ENCODE assay signal across 13 cellular contexts in genomic region chr15:101207867-101208288, GRCh38. TPM values are rescaled to one million over a fixed set of nuclear protein-coding genes. Genes with fewer than 3 reads are reported as not detected.
DNase-seq lines count a peak whose midpoint lies in the region; ATAC-seq and TF ChIP-seq lines count a peak whose summit lies in the region.
"Had no signal": no experiment of that assay in that cellular context is flagged by ENCODE, and none has a peak within 500 bp of the region (broad histone marks: within the 10 kb centered on the region; RNA-seq: fewer than 3 reads in every experiment).

No MANE protein-coding gene starts in this region.

- TF ChIP-seq CTCF in right atrium auricular region (IDR thresholded peaks at IDR 0.05) (no peak), transverse colon (IDR thresholded peaks at IDR 0.05) (no peak), OCI-LY7 (conservative IDR thresholded peaks at IDR 0.05; ENCODE audit: low read length) (no peak)

- H3K9me3 Mint-ChIP-seq in activated T-cell treated with anti-CD3 and anti-CD28 coated beads, Interleukin-2, amount 50 U/mL, for 72 hours: no peaks in the 10 kb centered on the region
- no peaks in the 10 kb centered on the region for H3K9me3 Mint-ChIP-seq in activated T-helper 17 cell treated with anti-CD3 and anti-CD28 coated beads, Interleukin-2, amount 50 U/mL, for 72 hours

- POLR2A ChIA-PET in OCI-LY7 (lab: Charles Lee): no interaction called here

- no TSS peak for BruUV-seq in OCI-LY7 (replicated peaks; lab: Mats Ljungman, UMichigan)

- H3K4me1 ChIP-seq in right atrium auricular region (peaks cover 0 to 78% of the 10 kb centered on the region in 2 donors), transverse colon (peaks cover 5 to 53% (median 8%) of the 10 kb centered on the region in 4 donors), OCI-LY7 (ENCODE audit: insufficient read depth, low read length, poor library complexity, severe bottlenecking) (no peaks in the 10 kb centered on the region)

- peak overlapping the region; percentile 54 to 63 for H3K27ac ChIP-seq in right atrium auricular region
- H3K27ac ChIP-seq in transverse colon: no peak overlapping the region
- H3K27ac ChIP-seq in OCI-LY7 (ENCODE audit: low read depth, low read length, poor library complexity, severe bottlenecking): no peak overlapping the region

- in situ Hi-C loops in transverse colon (cut with MboI; ENCODE audit: low pct_ligation_motif_present in 1 of 4, low pct_unique_long_range_greater_than_20kb in 1 of 4, low sequenced_read_pairs in 3 of 4): no loop called here

- intact Hi-C loops in transverse colon (cut with DNase I; ENCODE audit: low total_unique reads) (no loop called here), OCI-LY7 (cut with micrococcal nuclease; ENCODE audit: unreplicated experiment) (no loop called here)

- H4K20me1 ChIP-seq in OCI-LY7 (ENCODE audit: insufficient read depth, low read length): no peaks in the 10 kb centered on the region

- no peaks in the 10 kb centered on the region for H3K79me2 ChIP-seq in OCI-LY7 (ENCODE audit: insufficient read depth, low read depth, low read length)

- H3K36me3 ChIP-seq in right atrium auricular region: no peaks in the 10 kb centered on the region
- no peaks in the 10 kb centered on the region for H3K36me3 ChIP-seq in transverse colon
- H3K36me3 ChIP-seq in OCI-LY7 (ENCODE audit: insufficient read depth, low read length): no peaks in the 10 kb centered on the region
- H3K36me3 ChIP-seq: HAP-1 had no signal

- peaks cover 93% of the 10 kb centered on the region for H3K4me1 Mint-ChIP-seq in activated T-cell treated with anti-CD3 and anti-CD28 coated beads, Interleukin-2, amount 50 U/mL, for 72 hours (ENCODE audit: low read depth)
- H3K4me1 Mint-ChIP-seq in activated T-helper 17 cell treated with anti-CD3 and anti-CD28 coated beads, Interleukin-2, amount 50 U/mL, for 72 hours: peaks cover 62% of the 10 kb centered on the region

- H2AFZ ChIP-seq in OCI-LY7 (ENCODE audit: low read length): no peak overlapping the region

- CTCF ChIA-PET in OCI-LY7 (lab: Charles Lee; ENCODE audit: unreplicated experiment): no interaction called here

- H3K27ac Mint-ChIP-seq in activated T-cell treated with anti-CD3 and anti-CD28 coated beads, Interleukin-2, amount 50 U/mL, for 72 hours: peak overlapping the region; percentile 99
- H3K27ac Mint-ChIP-seq in activated T-helper 17 cell treated with anti-CD3 and anti-CD28 coated beads, Interleukin-2, amount 50 U/mL, for 72 hours: peak overlapping the region; percentile 95

- TF ChIP-seq EP300 in transverse colon (IDR thresholded peaks at IDR 0.05; ENCODE audit: low read depth): no peak

- no peaks in the 10 kb centered on the region for H3K9me2 ChIP-seq in OCI-LY7 (ENCODE audit: insufficient read depth, low read length)

- no peak for DNase-seq in activated T-cell treated with anti-CD3 and anti-CD28 coated beads, Interleukin-2, amount 50 U/mL, for 72 hours
- no peak for DNase-seq in activated T-cell treated with anti-CD3 and anti-CD28 coated beads, Interleukin-2, amount 50 U/mL, for 1 hour
- peak; percentile 85 for DNase-seq in right atrium auricular region (ENCODE audit: low spot score)
- DNase-seq in transverse colon: peak; percentile 33
- DNase-seq in OCI-LY7 (ENCODE audit: low spot score): no peak
- DNase-seq in NCI-H2029 (lab: John Stamatoyannopoulos, UW): no peak
- no peak for DNase-seq in NCI-H69 (lab: John Stamatoyannopoulos, UW)
- DNase-seq: BE2C, islet precursor cell, small intestine had no signal

- no peak for ATAC-seq in activated T-cell treated with anti-CD3 and anti-CD28 coated beads, Interleukin-2, amount 50 U/mL, for 72 hours (replicated peaks in 1 of 2)
- no peak for ATAC-seq in activated T-helper 17 cell treated with anti-CD3 and anti-CD28 coated beads, Interleukin-2, amount 50 U/mL, for 72 hours (replicated peaks)

- WGBS in transverse colon (ENCODE audit: low coverage in 1 of 2), 2 donors: 0 to 88% methylated on average over 1 to 5 of the region's 5 CpGs

- peak overlapping the region in 1 of 2 donors; percentile 93 for H3K4me3 Mint-ChIP-seq in activated T-cell treated with anti-CD3 and anti-CD28 coated beads, Interleukin-2, amount 50 U/mL, for 72 hours
- peak overlapping the region; percentile 73 for H3K4me3 Mint-ChIP-seq in activated T-helper 17 cell treated with anti-CD3 and anti-CD28 coated beads, Interleukin-2, amount 50 U/mL, for 72 hours

- no peak for TF ChIP-seq POLR2A in transverse colon (IDR thresholded peaks at IDR 0.05)

- H3K27me3 ChIP-seq in right atrium auricular region (no peaks in the 10 kb centered on the region), transverse colon (no peaks in the 10 kb centered on the region)
- H3K27me3 ChIP-seq: BE2C had no signal

- H3K4me3 ChIP-seq in right atrium auricular region: no peak overlapping the region
- no peak overlapping the region for H3K4me3 ChIP-seq in transverse colon
- H3K4me3 ChIP-seq in OCI-LY7 (ENCODE audit: low read depth, low read length, poor library complexity, severe bottlenecking): no peak overlapping the region
- H3K4me3 ChIP-seq: coronary artery, HAP-1 had no signal

- H3K27me3 Mint-ChIP-seq in activated T-cell treated with anti-CD3 and anti-CD28 coated beads, Interleukin-2, amount 50 U/mL, for 72 hours (ENCODE audit: low read depth): no peaks in the 10 kb centered on the region
- no peaks in the 10 kb centered on the region for H3K27me3 Mint-ChIP-seq in activated T-helper 17 cell treated with anti-CD3 and anti-CD28 coated beads, Interleukin-2, amount 50 U/mL, for 72 hours

- H3K36me3 Mint-ChIP-seq in activated T-cell treated with anti-CD3 and anti-CD28 coated beads, Interleukin-2, amount 50 U/mL, for 72 hours (ENCODE audit: insufficient read depth in 2 of 2): peaks cover 8 to 10% of the 10 kb centered on the region in 2 donors
- peaks cover 80% of the 10 kb centered on the region for H3K36me3 Mint-ChIP-seq in activated T-helper 17 cell treated with anti-CD3 and anti-CD28 coated beads, Interleukin-2, amount 50 U/mL, for 72 hours (ENCODE audit: low read depth)

- H3K4me2 ChIP-seq in OCI-LY7 (ENCODE audit: low read length): no peak overlapping the region

- H3K9me3 ChIP-seq in right atrium auricular region (no peaks in the 10 kb centered on the region), transverse colon (no peaks in the 10 kb centered on the region), OCI-LY7 (ENCODE audit: low read length) (no peaks in the 10 kb centered on the region)
- H3K9me3 ChIP-seq: BE2C, HAP-1 had no signal

RNA-seq across cellular contexts. Expression of gene CHSY1, which starts 44.0 kb away (rescaled TPM):
- 10 to 100 TPM; 26.4 to 31.1 TPM for total RNA-seq in activated T-cell treated with anti-CD3 and anti-CD28 coated beads, Interleukin-2, amount 50 U/mL, for 72 hours
- 100 to 1,000 TPM in 1 of 2 donors, 10 to 100 TPM in 1; 47.4 to 114 TPM for total RNA-seq in activated T-helper 17 cell treated with anti-CD3 and anti-CD28 coated beads, Interleukin-2, amount 50 U/mL, for 72 hours
- total RNA-seq in right atrium auricular region: 10 to 100 TPM; 23.1 to 26.1 TPM
- total RNA-seq in transverse colon: 10 to 100 TPM in 2 of 4 donors, 1 to 10 TPM in 2; 4.0 to 33.7 (median 11.8) TPM
- total RNA-seq in OCI-LY7 (2014; rRNA removed; shearing (Covaris generic)): 3.2 and 5.0 TPM in 2 replicates
- 11.4 and 14.3 TPM in 2 replicates for total RNA-seq in OCI-LY7 (2022)

Comparison
In these comparisons a context has a peak if more than half of its experiments do, and no peak if none do; other contexts are left out.
1. DNase-seq: peak in right atrium auricular region (single experiment) and transverse colon (single experiment); none in activated T-cell treated with anti-CD3 and anti-CD28 coated beads, Interleukin-2, amount 50 U/mL, for 72 hours (0 of 2), activated T-cell treated with anti-CD3 and anti-CD28 coated beads, Interleukin-2, amount 50 U/mL, for 1 hour (single experiment), OCI-LY7 (single experiment), NCI-H2029 (single experiment) and NCI-H69 (single experiment).
2. H3K27ac ChIP-seq: peak in right atrium auricular region (2 of 2); none in transverse colon (0 of 4) and OCI-LY7 (single experiment).